13 cellular contexts compared by ENCODE assay signal in genomic region chr6:41571066-41571780, GRCh38. TPM values are rescaled to one million over a fixed set of nuclear protein-coding genes. Genes with fewer than 3 reads are reported as not detected.
DNase-seq lines count a peak whose midpoint lies in the region; ATAC-seq and TF ChIP-seq lines count a peak whose summit lies in the region.
"Had no signal": no experiment of that assay in that cellular context is flagged by ENCODE, and none has a peak within 500 bp of the region (broad histone marks: within the 10 kb centered on the region; RNA-seq: fewer than 3 reads in every experiment).

No MANE protein-coding gene starts in this region.

- H3K18ac ChIP-seq in H9 (ENCODE audit: insufficient read length, low read depth, low read length): peak overlapping the region; percentile 15

- no peak overlapping the region for H2BK12ac ChIP-seq in H9 (ENCODE audit: insufficient read length, low read depth, low read length)

- H3K79me1 ChIP-seq in H9 (ENCODE audit: insufficient read depth, low read depth, low read length, poor library complexity, severe bottlenecking): no peaks in the 10 kb centered on the region

- no peaks in the 10 kb centered on the region; a peak in 1 of 5 replicates for H3K9me3 Mint-ChIP-seq in H9
- H3K9me3 Mint-ChIP-seq: activated naive CD8-positive, alpha-beta T cell treated with anti-CD3 and anti-CD28 coated beads, Interleukin-2, amount 10 ng/mL, durations not matched to agents 7 days and 5 days; CD8-positive, alpha-beta T cell had no signal

- H2BK5ac ChIP-seq in H9 (ENCODE audit: insufficient read length, low read length): no peak overlapping the region

- no peak overlapping the region for H4K5ac ChIP-seq in H9 (ENCODE audit: insufficient read length, low read depth, low read length)

- peaks cover 14% of the 10 kb centered on the region for H3K27me3 Mint-ChIP-seq in H9 (ENCODE audit: low read depth)

- no CpG with 5 or more reads among the region's 15 CpGs for WGBS in H9 (ENCODE audit: extremely low coverage, insufficient read length, low lambda C conversion rate)
- 74 to 78% methylated on average over 15 of the region's 15 CpGs for WGBS in sigmoid colon, 2 donors

- no peaks in the 10 kb centered on the region for H3K9me3 ChIP-seq in H9 (ENCODE audit: control insufficient read depth, low read depth, low read length)
- no peaks in the 10 kb centered on the region for H3K9me3 ChIP-seq in sigmoid colon

- H3K23ac ChIP-seq in H9 (ENCODE audit: insufficient read length, low read depth, low read length): no peak overlapping the region

- H4K91ac ChIP-seq in H9 (ENCODE audit: insufficient read length, low read depth, low read length): no peak overlapping the region

- no peak overlapping the region for H3K4me2 ChIP-seq in H9 (ENCODE audit: insufficient read depth, insufficient read length, low read length)

- H2BK20ac ChIP-seq in H9 (ENCODE audit: low read depth, low read length, poor library complexity, severe bottlenecking): no peak overlapping the region

- H3K36me3 Mint-ChIP-seq in H9 (ENCODE audit: insufficient read depth in 1 of 3, low read depth in 3 of 3): peaks cover 2 to 20% (median 14%) of the 10 kb centered on the region in 3 experiments; a peak in 6 of 7 replicates

- no peak overlapping the region for H2BK15ac ChIP-seq in H9 (ENCODE audit: low read depth, low read length)

- no peaks in the 10 kb centered on the region for H3K27me3 ChIP-seq in H9 (ENCODE audit: insufficient read depth, low read length)
- no peaks in the 10 kb centered on the region for H3K27me3 ChIP-seq in sigmoid colon

- no peaks in the 10 kb centered on the region for H4K20me1 ChIP-seq in H9 (ENCODE audit: control insufficient read depth, insufficient read depth, insufficient read length)

- H3K27ac Mint-ChIP-seq in H9: peak overlapping the region in 1 of 3 experiments; percentile 12; a peak in 3 of 7 replicates
- H3K27ac Mint-ChIP-seq: activated naive CD8-positive, alpha-beta T cell treated with anti-CD3 and anti-CD28 coated beads, Interleukin-2, amount 10 ng/mL, durations not matched to agents 7 days and 5 days; CD8-positive, alpha-beta T cell had no signal

- no peak overlapping the region for H3K56ac ChIP-seq in H9 (ENCODE audit: insufficient read length, low read depth, low read length)

- TF ChIP-seq CTCF in H9 (conservative IDR thresholded peaks at IDR 0.05) (no peak), sigmoid colon (IDR thresholded peaks at IDR 0.05) (no peak)

- peaks cover 6 to 15% (median 10%) of the 10 kb centered on the region in 4 donors for H3K36me3 ChIP-seq in sigmoid colon

- peaks cover 64 to 73% of the 10 kb centered on the region in 2 experiments for H3K4me1 Mint-ChIP-seq in H9

- H3K4ac ChIP-seq in H9 (ENCODE audit: low read depth, low read length): no peak overlapping the region

- ATAC-seq in HG03520 (IDR thresholded peaks at IDR 0.05; ENCODE audit: unreplicated experiment): no peak
- ATAC-seq: CD8-positive, alpha-beta T cell had no signal

- no peak for TF ChIP-seq EP300 in sigmoid colon (IDR thresholded peaks at IDR 0.05)

- intact Hi-C loops in sigmoid colon (cut with DNase I): no loop called here

- H3K79me2 ChIP-seq in H9 (ENCODE audit: insufficient read depth, low read length): no peaks in the 10 kb centered on the region

- TF ChIP-seq POLR2A in sigmoid colon (IDR thresholded peaks at IDR 0.05): no peak

- H2AFZ ChIP-seq in H9 (ENCODE audit: low read length): no peak overlapping the region

- H2BK120ac ChIP-seq in H9 (ENCODE audit: low read depth, low read length, poor library complexity, severe bottlenecking): no peak overlapping the region

- H3K4me3 ChIP-seq in sigmoid colon: no peak overlapping the region

- H3T11ph ChIP-seq in H9 (ENCODE audit: low read length): no peak overlapping the region

- H3K23me2 ChIP-seq in H9 (ENCODE audit: insufficient read length, low read depth, low read length, poor library complexity, severe bottlenecking): no peaks in the 10 kb centered on the region

- H3K14ac ChIP-seq in H9 (ENCODE audit: insufficient read depth, low read length): peak overlapping the region; percentile 61; the same call in 1 of the 2 replicates

- peak overlapping the region in 1 of 2 experiments; percentile 6; a peak in 1 of 5 replicates for H3K4me3 Mint-ChIP-seq in H9
- H3K4me3 Mint-ChIP-seq: activated naive CD8-positive, alpha-beta T cell treated with anti-CD3 and anti-CD28 coated beads, Interleukin-2, amount 10 ng/mL, durations not matched to agents 7 days and 5 days; CD8-positive, alpha-beta T cell had no signal

- DNase-seq in EH (ENCODE audit: low read depth) (peak; percentile 84), H9 (no peak), ecto neural progenitor cell (ENCODE audit: low spot score) (peak; percentile 60), sigmoid colon (no peak), NCI-H187 (lab: John Stamatoyannopoulos, UW) (no peak), NOMO-1 treated with DMSO at 0.1 percent for 48 hours (lab: John Stamatoyannopoulos, UW; ENCODE audit: unreplicated experiment) (no peak)
- DNase-seq: activated naive CD8-positive, alpha-beta T cell treated with anti-CD3 and anti-CD28 coated beads, Interleukin-2, amount 10 ng/mL, durations not matched to agents 7 days and 5 days; CD8-positive, alpha-beta T cell; mesenchymal stem cell; NCI-H2227 treated with DMSO at 0.1 percent for 48 hours; substantia nigra had no signal

- H3K4me1 ChIP-seq in H9 (ENCODE audit: insufficient read depth, low read length) (peaks cover 18% of the 10 kb centered on the region), sigmoid colon (peaks cover 0 to 58% (median 43%) of the 10 kb centered on the region in 4 donors)

- H3K27ac ChIP-seq in H9 (ENCODE audit: insufficient read length, low read depth, low read length) (no peak overlapping the region), sigmoid colon (peak overlapping the region in 3 of 4 donors; percentile 59 to 77 (median 70))
- H3K27ac ChIP-seq: HL-60 had no signal

- no peak overlapping the region for H3K9ac ChIP-seq in H9 (ENCODE audit: extremely low read depth, insufficient read length, low read length)

- no peak overlapping the region for H4K8ac ChIP-seq in H9 (replicated peaks; ENCODE audit: insufficient read length, low read depth, low read length)

- no peak overlapping the region for H2AK5ac ChIP-seq in H9 (ENCODE audit: insufficient read length, low read length)

RNA-seq across cellular contexts. Expression of gene FOXP4, which starts 25.0 kb away (rescaled TPM):
- 18.2 and 19.0 TPM in 2 replicates for total RNA-seq in H9 (2021)
- total RNA-seq in sigmoid colon: 10 to 100 TPM in 1 of 4 donors, 1 to 10 TPM in 3; 4.1 to 14.1 (median 5.8) TPM
- polyA plus RNA-seq in sigmoid colon: 10 to 100 TPM; 12.7 to 19.5 (median 15.6) TPM

Comparison
In these comparisons a context has a peak if more than half of its experiments do, and no peak if none do; other contexts are left out.
1. DNase-seq: peak in EH (single experiment) and ecto neural progenitor cell (single experiment); none in H9 (single experiment), sigmoid colon (single experiment), NCI-H187 (0 of 2) and NOMO-1 treated with DMSO at 0.1 percent for 48 hours (single experiment).